In genomic region chr5:143966280-143966679, GRCh38 we compare ENCODE assay signal across 32 cellular contexts.
"Had no signal": no experiment of that assay in that cellular context is flagged by ENCODE, and none has a peak within 500 bp of the region (broad histone marks: within the 10 kb centered on the region; RNA-seq: fewer than 3 reads in every experiment).

No MANE protein-coding gene starts in this region.

- H3K4me3 Mint-ChIP-seq: activated CD4-positive, alpha-beta memory T cell treated with anti-CD3 and anti-CD28 coated beads, Interleukin-2, amount 10 ng/mL, durations not matched to agents 7 days and 5 days; activated CD8-positive, alpha-beta memory T cell treated with anti-CD3 and anti-CD28 coated beads, Interleukin-2, amount 10 ng/mL, durations not matched to agents 7 days and 5 days; activated naive CD8-positive, alpha-beta T cell treated with anti-CD3 and anti-CD28 coated beads, Interleukin-2, amount 10 ng/mL, durations not matched to agents 7 days and 5 days; central memory CD8-positive, alpha-beta T cell had no signal

- H3K4me3 ChIP-seq: ascending aorta, cardiac muscle cell, PC-9, SJCRH30, SK-N-MC had no signal

- H3K27ac Mint-ChIP-seq: activated CD4-positive, alpha-beta memory T cell treated with anti-CD3 and anti-CD28 coated beads, Interleukin-2, amount 10 ng/mL, durations not matched to agents 7 days and 5 days; activated CD8-positive, alpha-beta memory T cell treated with anti-CD3 and anti-CD28 coated beads, Interleukin-2, amount 10 ng/mL, durations not matched to agents 7 days and 5 days; activated naive CD8-positive, alpha-beta T cell treated with anti-CD3 and anti-CD28 coated beads, Interleukin-2, amount 10 ng/mL, durations not matched to agents 7 days and 5 days had no signal

- FAIRE-seq: RCC 7860 had no signal

- H3K36me3 Mint-ChIP-seq: activated CD8-positive, alpha-beta memory T cell treated with anti-CD3 and anti-CD28 coated beads, Interleukin-2, amount 10 ng/mL, durations not matched to agents 7 days and 5 days; activated naive CD8-positive, alpha-beta T cell treated with anti-CD3 and anti-CD28 coated beads, Interleukin-2, amount 10 ng/mL, durations not matched to agents 7 days and 5 days had no signal

- H3K4me2 ChIP-seq: PC-9 had no signal

- H3K9me3 Mint-ChIP-seq: activated CD4-positive, alpha-beta memory T cell treated with anti-CD3 and anti-CD28 coated beads, Interleukin-2, amount 10 ng/mL, durations not matched to agents 7 days and 5 days; activated naive CD8-positive, alpha-beta T cell treated with anti-CD3 and anti-CD28 coated beads, Interleukin-2, amount 10 ng/mL, durations not matched to agents 7 days and 5 days; central memory CD8-positive, alpha-beta T cell had no signal

- DNase-seq: activated CD4-positive, alpha-beta memory T cell treated with anti-CD3 and anti-CD28 coated beads, Interleukin-2, amount 10 ng/mL, durations not matched to agents 7 days and 5 days; activated CD4-positive, alpha-beta T cell treated with anti-CD3 and anti-CD28 coated beads for 1 hour; activated CD4-positive, alpha-beta T cell treated with anti-CD3 and anti-CD28 coated beads for 48 hours; activated CD4-positive, CD25-positive, alpha-beta regulatory T cell; activated CD8-positive, alpha-beta memory T cell treated with anti-CD3 and anti-CD28 coated beads for 24 hours; activated CD8-positive, alpha-beta memory T cell treated with anti-CD3 and anti-CD28 coated beads, Interleukin-2, amount 10 ng/mL, durations not matched to agents 7 days and 5 days; activated CD8-positive, alpha-beta memory T cell treated with anti-CD3 and anti-CD28 coated beads, Interleukin-2, amount 50 U/mL, for 48 hours; activated effector memory CD4-positive, alpha-beta T cell treated with Interleukin-2 at 50 U/mL for 16 hours; activated naive CD4-positive, alpha-beta T cell treated with anti-CD3 and anti-CD28 coated beads, Interleukin-2, amount 50 U/mL, for 16 hours; activated naive CD8-positive, alpha-beta T cell treated with anti-CD3 and anti-CD28 coated beads, Interleukin-2, amount 10 ng/mL, durations not matched to agents 7 days and 5 days; activated T-cell treated with anti-CD3 and anti-CD28 coated beads, Interleukin-2, amount 50 U/mL, for 48 hours; amygdala; NCI-H1092 treated with DMSO at 0.1 percent for 48 hours; NCI-H1417; NCI-H146; NCI-H187; NCI-H2029 treated with DMSO at 0.1 percent for 48 hours; NCI-H2107; NCI-H2171; NCI-H510A; NCI-H748 treated with DMSO at 0.1 percent for 48 hours; NK-92 treated with Interleukin-12 subunit alpha and Interleukin-12 subunit beta, amount 100 ng/mL, for 24 hours; PC-9; SHP77; SJCRH30; T1000; WERI-Rb-1 had no signal

- H3K9me3 ChIP-seq: ascending aorta, SJCRH30 had no signal

- H3K27ac ChIP-seq: ascending aorta, cardiac muscle cell, PC-9, SJCRH30, SK-N-MC, WERI-Rb-1 had no signal

- H3K4me1 ChIP-seq: ascending aorta, SJCRH30 had no signal

- ATAC-seq: activated CD8-positive, alpha-beta memory T cell treated with anti-CD3 and anti-CD28 coated beads, Interleukin-2, amount 10 ng/mL, durations not matched to agents 7 days and 5 days had no signal

- H3K4me1 Mint-ChIP-seq: activated CD4-positive, alpha-beta memory T cell treated with anti-CD3 and anti-CD28 coated beads, Interleukin-2, amount 10 ng/mL, durations not matched to agents 7 days and 5 days; activated CD8-positive, alpha-beta memory T cell treated with anti-CD3 and anti-CD28 coated beads, Interleukin-2, amount 10 ng/mL, durations not matched to agents 7 days and 5 days; central memory CD8-positive, alpha-beta T cell had no signal

- H3K36me3 ChIP-seq: ascending aorta, cardiac muscle cell, SJCRH30, WERI-Rb-1 had no signal

- H3K27me3 ChIP-seq: ascending aorta, cardiac muscle cell, SJCRH30 had no signal

- H2AFZ ChIP-seq: PC-9 had no signal
